ENCODE assay signal across 32 cellular contexts in genomic region chr7:85094046-85094720, GRCh38.
A peak's percentile ranks its signal among the peaks of the same experiment; 100 is the strongest.
DNase-seq lines count a peak whose midpoint lies in the region; ATAC-seq, FAIRE-seq and TF ChIP-seq lines count a peak whose summit lies in the region.
"Had no signal": no experiment of that assay in that cellular context is flagged by ENCODE, and none has a peak within 500 bp of the region (broad histone marks: within the 10 kb centered on the region; RNA-seq: fewer than 3 reads in every experiment).

No MANE protein-coding gene starts in this region.

- H3K36me3 ChIP-seq in astrocyte (ENCODE audit: insufficient read depth, low read length) (no peaks in the 10 kb centered on the region), gastroesophageal sphincter (no peaks in the 10 kb centered on the region), thoracic aorta (no peaks in the 10 kb centered on the region)
- H3K36me3 ChIP-seq: BLaER1 treated with 17β-estradiol and CSF1 and Interleukin-3, amounts not matched to agents 10 nM and 100 nM; prostate gland; tibial nerve had no signal

- DNase-seq in astrocyte (ENCODE audit: low read depth) (peak; percentile 55), mesothelial cell of epicardium (ENCODE audit: low spot score in 2 of 2, unreplicated experiment in 2 of 2) (no peak), thoracic aorta (ENCODE audit: low spot score) (peak; percentile 5), GM19238 (ENCODE audit: insufficient read length, low spot score) (no peak)
- DNase-seq in activated naive CD4-positive, alpha-beta T cell treated with anti-CD3 and anti-CD28 coated beads, Interleukin-2, amount 50 U/mL, for 16 hours = no peak
- no peak for DNase-seq in activated naive CD4-positive, alpha-beta T cell (lab: John Stamatoyannopoulos, UW)
- DNase-seq: activated CD4-positive, alpha-beta T cell treated with anti-CD3 and anti-CD28 coated beads, Interleukin-2, amount 50 U/mL, for 48 hours; activated naive CD4-positive, alpha-beta T cell treated with anti-CD3 and anti-CD28 coated beads, Interleukin-2, amount 10 ng/mL, durations not matched to agents 7 days and 5 days; amniotic stem cell; COR-L47; dermis blood vessel endothelial cell; DMS79; GDM1; glutamatergic neuron; H7; kidney; NCI-H1105; NCI-H2029 treated with DMSO at 0.1 percent for 48 hours; NCI-H2227 treated with DMSO at 0.1 percent for 48 hours; NCI-H69; stimulated activated naive CD4-positive, alpha-beta T cell treated with Interleukin-2 at 50 U/mL for 16 hours had no signal

- TF ChIP-seq CTCF in astrocyte (IDR thresholded peaks at IDR 0.05; ENCODE audit: insufficient read depth, low read depth, low read length) (no peak), gastroesophageal sphincter (IDR thresholded peaks at IDR 0.05) (no peak), mesothelial cell of epicardium (IDR thresholded peaks at IDR 0.05; ENCODE audit: unreplicated experiment) (no peak), thoracic aorta (IDR thresholded peaks at IDR 0.05) (no peak)

- no peaks in the 10 kb centered on the region for H3K9me3 ChIP-seq in astrocyte (ENCODE audit: insufficient read depth, low read depth, low read length)
- no peaks in the 10 kb centered on the region for H3K9me3 ChIP-seq in gastroesophageal sphincter
- H3K9me3 ChIP-seq in thoracic aorta = no peaks in the 10 kb centered on the region
- H3K9me3 ChIP-seq: prostate gland, tibial nerve had no signal

- no peak for FAIRE-seq in astrocyte (lab: Jason Lieb, UNC)
- FAIRE-seq: bronchial epithelial cell, GM19239, kidney, RCC 7860, TTC549 had no signal

- H3K9me3 Mint-ChIP-seq in astrocyte (ENCODE audit: unreplicated experiment) (no peaks in the 10 kb centered on the region), mesothelial cell of epicardium (no peaks in the 10 kb centered on the region)
- H3K9me3 Mint-ChIP-seq: activated naive CD4-positive, alpha-beta T cell treated with anti-CD3 and anti-CD28 coated beads, Interleukin-2, amount 10 ng/mL, durations not matched to agents 7 days and 5 days; activated T-helper 1 cell treated with anti-CD3 and anti-CD28 coated beads, Interleukin-12 subunit alpha, Interleukin-12 subunit beta, Interleukin-2, Interleukin-4 antibody, amounts not matched to agents 30 ng/mL and 10 ng/mL and 1 ng/mL, durations not matched to agents 14 hours and 24 hours and 36 hours had no signal

- H3K4me1 Mint-ChIP-seq in astrocyte (ENCODE audit: low read depth, unreplicated experiment) (no peaks in the 10 kb centered on the region), mesothelial cell of epicardium (peaks cover 36% of the 10 kb centered on the region)
- H3K4me1 Mint-ChIP-seq: activated naive CD4-positive, alpha-beta T cell treated with anti-CD3 and anti-CD28 coated beads, Interleukin-2, amount 10 ng/mL, durations not matched to agents 7 days and 5 days had no signal

- no peaks in the 10 kb centered on the region for H3K36me3 Mint-ChIP-seq in astrocyte (ENCODE audit: low read depth, unreplicated experiment)
- H3K36me3 Mint-ChIP-seq in mesothelial cell of epicardium = peaks cover 10% of the 10 kb centered on the region
- H3K36me3 Mint-ChIP-seq: activated naive CD4-positive, alpha-beta T cell treated with anti-CD3 and anti-CD28 coated beads, Interleukin-2, amount 10 ng/mL, durations not matched to agents 7 days and 5 days had no signal

- H3K4me3 ChIP-seq in astrocyte (ENCODE audit: insufficient read depth, low read depth, low read length) (no peak overlapping the region), gastroesophageal sphincter (no peak overlapping the region), thoracic aorta (no peak overlapping the region)
- H3K4me3 ChIP-seq: BLaER1 treated with 17β-estradiol and CSF1 and Interleukin-3, amounts not matched to agents 10 nM and 100 nM; prostate gland; tibial nerve had no signal

- no peak overlapping the region for H3K4me2 ChIP-seq in astrocyte (ENCODE audit: low read length)
- H3K4me2 ChIP-seq: BLaER1 treated with 17β-estradiol and CSF1 and Interleukin-3, amounts not matched to agents 10 nM and 100 nM had no signal

- H3K4me1 ChIP-seq in astrocyte (ENCODE audit: insufficient read depth, low read length) (peaks cover 2% of the 10 kb centered on the region), gastroesophageal sphincter (no peaks in the 10 kb centered on the region), thoracic aorta (ENCODE audit: control insufficient read depth in 1 of 2, low read depth in 2 of 2) (peaks cover 6 to 23% of the 10 kb centered on the region in 2 donors)
- H3K4me1 ChIP-seq: prostate gland had no signal

- no peak overlapping the region for H3K9ac ChIP-seq in astrocyte (ENCODE audit: low read length)
- H3K9ac ChIP-seq: BLaER1 treated with 17β-estradiol and CSF1 and Interleukin-3, amounts not matched to agents 10 nM and 100 nM had no signal

- no peak for TF ChIP-seq POLR2A in gastroesophageal sphincter (IDR thresholded peaks at IDR 0.05)

- H3K27me3 ChIP-seq in astrocyte (ENCODE audit: insufficient read depth, low read length) (no peaks in the 10 kb centered on the region), gastroesophageal sphincter (no peaks in the 10 kb centered on the region), thoracic aorta (replicated peaks; ENCODE audit: insufficient read depth) (no peaks in the 10 kb centered on the region)
- H3K27me3 ChIP-seq: BLaER1 treated with 17β-estradiol and CSF1 and Interleukin-3, amounts not matched to agents 10 nM and 100 nM; tibial nerve had no signal

- H3K27ac Mint-ChIP-seq in astrocyte (ENCODE audit: unreplicated experiment) = no peak overlapping the region
- peak overlapping the region; percentile 62 for H3K27ac Mint-ChIP-seq in mesothelial cell of epicardium
- H3K27ac Mint-ChIP-seq: activated naive CD4-positive, alpha-beta T cell treated with anti-CD3 and anti-CD28 coated beads, Interleukin-2, amount 10 ng/mL, durations not matched to agents 7 days and 5 days; activated T-helper 1 cell treated with anti-CD3 and anti-CD28 coated beads, Interleukin-12 subunit alpha, Interleukin-12 subunit beta, Interleukin-2, Interleukin-4 antibody, amounts not matched to agents 30 ng/mL and 10 ng/mL and 1 ng/mL, durations not matched to agents 14 hours and 24 hours and 36 hours had no signal

- ATAC-seq in gastroesophageal sphincter (peak; percentile 84), thoracic aorta (ENCODE audit: insufficient number of reproducible peaks, low FRiP score, low read depth) (peak; percentile 86), HG02973 (IDR thresholded peaks at IDR 0.05; ENCODE audit: unreplicated experiment) (no peak)
- ATAC-seq: activated CD4-positive, CD25-positive, alpha-beta regulatory T cell treated with anti-CD3 and anti-CD28 coated beads, Interleukin-2, amount 50 U/mL, for 24 hours had no signal

- no peak for TF ChIP-seq EP300 in gastroesophageal sphincter (IDR thresholded peaks at IDR 0.05)

- no peak overlapping the region for H2AFZ ChIP-seq in astrocyte (ENCODE audit: low read depth, low read length)

- H3K27ac ChIP-seq in astrocyte (ENCODE audit: low read depth, low read length) (no peak overlapping the region), gastroesophageal sphincter (no peak overlapping the region), thoracic aorta (peak overlapping the region; percentile 65 to 70)
- H3K27ac ChIP-seq: BLaER1 treated with 17β-estradiol and CSF1 and Interleukin-3, amounts not matched to agents 10 nM and 100 nM; prostate gland had no signal

- H3K79me2 ChIP-seq in astrocyte (ENCODE audit: insufficient read depth, low read length) = no peaks in the 10 kb centered on the region

- H3K27me3 Mint-ChIP-seq in astrocyte (ENCODE audit: low read depth, unreplicated experiment) (no peaks in the 10 kb centered on the region), mesothelial cell of epicardium (ENCODE audit: low read depth) (no peaks in the 10 kb centered on the region)
- H3K27me3 Mint-ChIP-seq: activated naive CD4-positive, alpha-beta T cell treated with anti-CD3 and anti-CD28 coated beads, Interleukin-2, amount 10 ng/mL, durations not matched to agents 7 days and 5 days had no signal

- H3K4me3 Mint-ChIP-seq in astrocyte (ENCODE audit: unreplicated experiment) = no peak overlapping the region
- H3K4me3 Mint-ChIP-seq in mesothelial cell of epicardium = no peak overlapping the region
- H3K4me3 Mint-ChIP-seq: activated naive CD4-positive, alpha-beta T cell treated with anti-CD3 and anti-CD28 coated beads, Interleukin-2, amount 10 ng/mL, durations not matched to agents 7 days and 5 days; activated T-helper 1 cell treated with anti-CD3 and anti-CD28 coated beads, Interleukin-12 subunit alpha, Interleukin-12 subunit beta, Interleukin-2, Interleukin-4 antibody, amounts not matched to agents 30 ng/mL and 10 ng/mL and 1 ng/mL, durations not matched to agents 14 hours and 24 hours and 36 hours had no signal

- no peaks in the 10 kb centered on the region for H4K20me1 ChIP-seq in astrocyte (ENCODE audit: insufficient read depth, low read length)
- H4K20me1 ChIP-seq: BLaER1 treated with 17β-estradiol and CSF1 and Interleukin-3, amounts not matched to agents 10 nM and 100 nM had no signal

- WGBS in gastroesophageal sphincter (ENCODE audit: low coverage in 1 of 2), 2 donors = 26 to 84% methylated on average over 3 of the region's 3 CpGs

Comparison
In these comparisons a context has a peak if more than half of its experiments do, and no peak if none do; other contexts are left out.
1. DNase-seq: peak in astrocyte (single experiment) and thoracic aorta (single experiment); none in mesothelial cell of epicardium (0 of 2), GM19238 (single experiment), activated naive CD4-positive, alpha-beta T cell treated with anti-CD3 and anti-CD28 coated beads, Interleukin-2, amount 50 U/mL, for 16 hours (single experiment) and activated naive CD4-positive, alpha-beta T cell (0 of 4).
2. H3K27ac ChIP-seq: peak in thoracic aorta (2 of 2); none in astrocyte (single experiment) and gastroesophageal sphincter (0 of 4).